1 cellular context compared by ENCODE assay signal in the genomic region with DNA sequence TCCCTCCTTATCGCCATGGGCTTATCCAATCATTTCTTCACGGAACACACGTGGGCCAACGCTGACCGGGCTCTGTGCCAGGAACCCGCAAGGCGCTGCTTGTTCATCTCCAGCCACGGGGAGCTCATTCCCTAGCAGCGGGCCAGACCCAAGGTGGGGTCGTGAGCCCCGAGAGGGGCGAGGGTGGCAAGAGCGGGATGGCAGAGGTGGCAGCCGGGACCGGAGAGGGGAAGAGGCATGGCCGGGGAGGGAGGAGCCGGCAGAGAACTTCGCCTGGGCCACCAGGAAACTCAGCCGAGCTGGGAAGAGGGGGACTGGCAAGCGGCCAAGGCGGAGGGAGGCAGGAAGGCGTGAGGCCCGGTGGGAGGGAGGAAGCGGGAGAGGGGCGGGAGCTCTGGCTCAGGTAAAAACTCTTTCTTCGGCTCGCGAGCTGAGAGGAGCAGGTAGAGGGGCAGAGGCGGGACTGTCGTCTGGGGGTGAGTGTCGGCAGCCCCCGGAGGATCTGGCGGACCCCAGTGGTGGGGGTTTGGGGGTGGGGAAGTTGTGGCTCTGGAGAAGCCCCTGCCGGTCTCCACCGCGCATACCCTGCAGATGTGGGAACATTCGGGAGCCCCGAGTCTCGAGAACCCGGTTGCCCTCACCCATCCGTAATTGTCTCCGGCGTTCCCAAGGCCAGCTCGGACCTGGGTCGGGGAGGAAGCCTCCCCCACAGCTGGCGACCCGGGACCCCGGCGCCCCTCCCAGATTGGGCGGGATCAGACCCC.
TF ChIP-seq lines count a peak whose summit lies in the region.

A gene with protein sequence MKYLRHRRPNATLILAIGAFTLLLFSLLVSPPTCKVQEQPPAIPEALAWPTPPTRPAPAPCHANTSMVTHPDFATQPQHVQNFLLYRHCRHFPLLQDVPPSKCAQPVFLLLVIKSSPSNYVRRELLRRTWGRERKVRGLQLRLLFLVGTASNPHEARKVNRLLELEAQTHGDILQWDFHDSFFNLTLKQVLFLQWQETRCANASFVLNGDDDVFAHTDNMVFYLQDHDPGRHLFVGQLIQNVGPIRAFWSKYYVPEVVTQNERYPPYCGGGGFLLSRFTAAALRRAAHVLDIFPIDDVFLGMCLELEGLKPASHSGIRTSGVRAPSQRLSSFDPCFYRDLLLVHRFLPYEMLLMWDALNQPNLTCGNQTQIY (plus strand): TSS at position 408 of the 764 bp plus-strand sequence. CDS start 12,670 bp downstream, outside the sequence.

TF ChIP-seq in K562, 482 proteins besides CTCF, POLR2A, EP300 and RAD21 (continued from another document and continues in another):
- 0 out of 2 replicates have a peak, but pooled peaks have one; percentile 67 for TF ChIP-seq ELF4 (CRISPR knock-in tag; IDR thresholded peaks at IDR 0.05)
- TF ChIP-seq, protein P1, sequence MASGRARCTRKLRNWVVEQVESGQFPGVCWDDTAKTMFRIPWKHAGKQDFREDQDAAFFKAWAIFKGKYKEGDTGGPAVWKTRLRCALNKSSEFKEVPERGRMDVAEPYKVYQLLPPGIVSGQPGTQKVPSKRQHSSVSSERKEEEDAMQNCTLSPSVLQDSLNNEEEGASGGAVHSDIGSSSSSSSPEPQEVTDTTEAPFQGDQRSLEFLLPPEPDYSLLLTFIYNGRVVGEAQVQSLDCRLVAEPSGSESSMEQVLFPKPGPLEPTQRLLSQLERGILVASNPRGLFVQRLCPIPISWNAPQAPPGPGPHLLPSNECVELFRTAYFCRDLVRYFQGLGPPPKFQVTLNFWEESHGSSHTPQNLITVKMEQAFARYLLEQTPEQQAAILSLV (tag; IDR thresholded peaks at IDR 0.05), result no peak
- TF ChIP-seq BRCA1 (IDR thresholded peaks at IDR 0.05), result no peak
- TF ChIP-seq BRCA1 (CRISPR knock-in tag; IDR thresholded peaks at IDR 0.05), result no peak
- no peak for TF ChIP-seq ZNF232 (CRISPR knock-in tag; IDR thresholded peaks at IDR 0.05)
- TF ChIP-seq, protein P2, sequence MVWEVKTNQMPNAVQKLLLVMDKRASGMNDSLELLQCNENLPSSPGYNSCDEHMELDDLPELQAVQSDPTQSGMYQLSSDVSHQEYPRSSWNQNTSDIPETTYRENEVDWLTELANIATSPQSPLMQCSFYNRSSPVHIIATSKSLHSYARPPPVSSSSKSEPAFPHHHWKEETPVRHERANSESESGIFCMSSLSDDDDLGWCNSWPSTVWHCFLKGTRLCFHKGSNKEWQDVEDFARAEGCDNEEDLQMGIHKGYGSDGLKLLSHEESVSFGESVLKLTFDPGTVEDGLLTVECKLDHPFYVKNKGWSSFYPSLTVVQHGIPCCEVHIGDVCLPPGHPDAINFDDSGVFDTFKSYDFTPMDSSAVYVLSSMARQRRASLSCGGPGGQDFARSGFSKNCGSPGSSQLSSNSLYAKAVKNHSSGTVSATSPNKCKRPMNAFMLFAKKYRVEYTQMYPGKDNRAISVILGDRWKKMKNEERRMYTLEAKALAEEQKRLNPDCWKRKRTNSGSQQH (CRISPR knock-in tag; IDR thresholded peaks at IDR 0.05), result no peak
- TF ChIP-seq NUFIP1 (IDR thresholded peaks at IDR 0.05; ENCODE audit: partially characterized antibody), result no peak
- TF ChIP-seq, protein P3, sequence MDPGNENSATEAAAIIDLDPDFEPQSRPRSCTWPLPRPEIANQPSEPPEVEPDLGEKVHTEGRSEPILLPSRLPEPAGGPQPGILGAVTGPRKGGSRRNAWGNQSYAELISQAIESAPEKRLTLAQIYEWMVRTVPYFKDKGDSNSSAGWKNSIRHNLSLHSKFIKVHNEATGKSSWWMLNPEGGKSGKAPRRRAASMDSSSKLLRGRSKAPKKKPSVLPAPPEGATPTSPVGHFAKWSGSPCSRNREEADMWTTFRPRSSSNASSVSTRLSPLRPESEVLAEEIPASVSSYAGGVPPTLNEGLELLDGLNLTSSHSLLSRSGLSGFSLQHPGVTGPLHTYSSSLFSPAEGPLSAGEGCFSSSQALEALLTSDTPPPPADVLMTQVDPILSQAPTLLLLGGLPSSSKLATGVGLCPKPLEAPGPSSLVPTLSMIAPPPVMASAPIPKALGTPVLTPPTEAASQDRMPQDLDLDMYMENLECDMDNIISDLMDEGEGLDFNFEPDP (CRISPR knock-in tag; IDR thresholded peaks at IDR 0.05), result no peak
- no peak for TF ChIP-seq KAT2B (IDR thresholded peaks at IDR 0.05; ENCODE audit: low read depth, low read length)
- no peak for TF ChIP-seq TEAD4 (IDR thresholded peaks at IDR 0.05; ENCODE audit: low read length)
- no peak for TF ChIP-seq TEAD4 (CRISPR knock-in tag; IDR thresholded peaks at IDR 0.05; ENCODE audit: borderline replicate concordance)
- TF ChIP-seq KHSRP (IDR thresholded peaks at IDR 0.05), result no peak
- TF ChIP-seq, protein P4, sequence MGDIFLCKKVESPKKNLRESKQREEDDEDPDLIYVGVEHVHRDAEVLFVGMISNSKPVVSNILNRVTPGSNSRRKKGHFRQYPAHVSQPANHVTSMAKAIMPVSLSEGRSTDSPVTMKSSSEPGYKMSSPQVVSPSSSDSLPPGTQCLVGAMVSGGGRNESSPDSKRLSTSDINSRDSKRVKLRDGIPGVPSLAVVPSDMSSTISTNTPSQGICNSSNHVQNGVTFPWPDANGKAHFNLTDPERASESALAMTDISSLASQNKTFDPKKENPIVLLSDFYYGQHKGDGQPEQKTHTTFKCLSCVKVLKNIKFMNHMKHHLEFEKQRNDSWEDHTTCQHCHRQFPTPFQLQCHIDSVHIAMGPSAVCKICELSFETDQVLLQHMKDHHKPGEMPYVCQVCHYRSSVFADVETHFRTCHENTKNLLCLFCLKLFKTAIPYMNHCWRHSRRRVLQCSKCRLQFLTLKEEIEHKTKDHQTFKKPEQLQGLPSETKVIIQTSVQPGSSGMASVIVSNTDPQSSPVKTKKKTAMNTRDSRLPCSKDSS (IDR thresholded peaks at IDR 0.05; ENCODE audit: low read depth, partially characterized antibody), result no peak
- no peak for TF ChIP-seq EHMT2 (IDR thresholded peaks at IDR 0.05)
- TF ChIP-seq ZNF583 (CRISPR knock-in tag; IDR thresholded peaks at IDR 0.05), result no peak
- TF ChIP-seq L3MBTL2 (IDR thresholded peaks at IDR 0.05), result peak; percentile 79; the same call in 1 of the 2 replicates
- no peak for TF ChIP-seq KLF13 (tag; IDR thresholded peaks at IDR 0.05; ENCODE audit: borderline replicate concordance, low read depth)
- TF ChIP-seq GATA2 (CRISPR knock-in tag; IDR thresholded peaks at IDR 0.05), result no peak; the same call in 1 of the 2 replicates
- no peak for TF ChIP-seq PRPF4 (IDR thresholded peaks at IDR 0.05; ENCODE audit: insufficient read depth, low read depth, low read length, poor library complexity, severe bottlenecking)
- no peak for TF ChIP-seq MXI1 (IDR thresholded peaks at IDR 0.05; ENCODE audit: low read depth, low read length)
- TF ChIP-seq, protein P5, sequence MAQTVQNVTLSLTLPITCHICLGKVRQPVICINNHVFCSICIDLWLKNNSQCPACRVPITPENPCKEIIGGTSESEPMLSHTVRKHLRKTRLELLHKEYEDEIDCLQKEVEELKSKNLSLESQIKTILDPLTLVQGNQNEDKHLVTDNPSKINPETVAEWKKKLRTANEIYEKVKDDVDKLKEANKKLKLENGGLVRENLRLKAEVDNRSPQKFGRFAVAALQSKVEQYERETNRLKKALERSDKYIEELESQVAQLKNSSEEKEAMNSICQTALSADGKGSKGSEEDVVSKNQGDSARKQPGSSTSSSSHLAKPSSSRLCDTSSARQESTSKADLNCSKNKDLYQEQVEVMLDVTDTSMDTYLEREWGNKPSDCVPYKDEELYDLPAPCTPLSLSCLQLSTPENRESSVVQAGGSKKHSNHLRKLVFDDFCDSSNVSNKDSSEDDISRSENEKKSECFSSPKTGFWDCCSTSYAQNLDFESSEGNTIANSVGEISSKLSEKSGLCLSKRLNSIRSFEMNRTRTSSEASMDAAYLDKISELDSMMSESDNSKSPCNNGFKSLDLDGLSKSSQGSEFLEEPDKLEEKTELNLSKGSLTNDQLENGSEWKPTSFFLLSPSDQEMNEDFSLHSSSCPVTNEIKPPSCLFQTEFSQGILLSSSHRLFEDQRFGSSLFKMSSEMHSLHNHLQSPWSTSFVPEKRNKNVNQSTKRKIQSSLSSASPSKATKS (CRISPR knock-in tag; IDR thresholded peaks at IDR 0.05), result no peak
- TF ChIP-seq, protein P6, sequence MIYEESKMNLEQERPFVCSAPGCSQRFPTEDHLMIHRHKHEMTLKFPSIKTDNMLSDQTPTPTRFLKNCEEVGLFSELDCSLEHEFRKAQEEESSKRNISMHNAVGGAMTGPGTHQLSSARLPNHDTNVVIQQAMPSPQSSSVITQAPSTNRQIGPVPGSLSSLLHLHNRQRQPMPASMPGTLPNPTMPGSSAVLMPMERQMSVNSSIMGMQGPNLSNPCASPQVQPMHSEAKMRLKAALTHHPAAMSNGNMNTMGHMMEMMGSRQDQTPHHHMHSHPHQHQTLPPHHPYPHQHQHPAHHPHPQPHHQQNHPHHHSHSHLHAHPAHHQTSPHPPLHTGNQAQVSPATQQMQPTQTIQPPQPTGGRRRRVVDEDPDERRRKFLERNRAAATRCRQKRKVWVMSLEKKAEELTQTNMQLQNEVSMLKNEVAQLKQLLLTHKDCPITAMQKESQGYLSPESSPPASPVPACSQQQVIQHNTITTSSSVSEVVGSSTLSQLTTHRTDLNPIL (CRISPR knock-in tag; IDR thresholded peaks at IDR 0.05), result no peak
- no peak for TF ChIP-seq ZNF584 (CRISPR knock-in tag; IDR thresholded peaks at IDR 0.05; ENCODE audit: low read depth)
- no peak for TF ChIP-seq CBX5 (IDR thresholded peaks at IDR 0.05; ENCODE audit: borderline replicate concordance, low read depth)
- TF ChIP-seq, protein P7, sequence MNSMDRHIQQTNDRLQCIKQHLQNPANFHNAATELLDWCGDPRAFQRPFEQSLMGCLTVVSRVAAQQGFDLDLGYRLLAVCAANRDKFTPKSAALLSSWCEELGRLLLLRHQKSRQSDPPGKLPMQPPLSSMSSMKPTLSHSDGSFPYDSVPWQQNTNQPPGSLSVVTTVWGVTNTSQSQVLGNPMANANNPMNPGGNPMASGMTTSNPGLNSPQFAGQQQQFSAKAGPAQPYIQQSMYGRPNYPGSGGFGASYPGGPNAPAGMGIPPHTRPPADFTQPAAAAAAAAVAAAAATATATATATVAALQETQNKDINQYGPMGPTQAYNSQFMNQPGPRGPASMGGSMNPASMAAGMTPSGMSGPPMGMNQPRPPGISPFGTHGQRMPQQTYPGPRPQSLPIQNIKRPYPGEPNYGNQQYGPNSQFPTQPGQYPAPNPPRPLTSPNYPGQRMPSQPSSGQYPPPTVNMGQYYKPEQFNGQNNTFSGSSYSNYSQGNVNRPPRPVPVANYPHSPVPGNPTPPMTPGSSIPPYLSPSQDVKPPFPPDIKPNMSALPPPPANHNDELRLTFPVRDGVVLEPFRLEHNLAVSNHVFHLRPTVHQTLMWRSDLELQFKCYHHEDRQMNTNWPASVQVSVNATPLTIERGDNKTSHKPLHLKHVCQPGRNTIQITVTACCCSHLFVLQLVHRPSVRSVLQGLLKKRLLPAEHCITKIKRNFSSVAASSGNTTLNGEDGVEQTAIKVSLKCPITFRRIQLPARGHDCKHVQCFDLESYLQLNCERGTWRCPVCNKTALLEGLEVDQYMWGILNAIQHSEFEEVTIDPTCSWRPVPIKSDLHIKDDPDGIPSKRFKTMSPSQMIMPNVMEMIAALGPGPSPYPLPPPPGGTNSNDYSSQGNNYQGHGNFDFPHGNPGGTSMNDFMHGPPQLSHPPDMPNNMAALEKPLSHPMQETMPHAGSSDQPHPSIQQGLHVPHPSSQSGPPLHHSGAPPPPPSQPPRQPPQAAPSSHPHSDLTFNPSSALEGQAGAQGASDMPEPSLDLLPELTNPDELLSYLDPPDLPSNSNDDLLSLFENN (IDR thresholded peaks at IDR 0.05; ENCODE audit: low read depth in 2 of 2, low read length in 2 of 2), result no peak
- peak; percentile 95 for TF ChIP-seq CBX1 (IDR thresholded peaks at IDR 0.05; ENCODE audit: low read depth)
- TF ChIP-seq ZNF133 (CRISPR knock-in tag; IDR thresholded peaks at IDR 0.05), result no peak
- no peak for TF ChIP-seq WHSC1 (IDR thresholded peaks at IDR 0.05; ENCODE audit: low read length)
- TF ChIP-seq, protein P8, sequence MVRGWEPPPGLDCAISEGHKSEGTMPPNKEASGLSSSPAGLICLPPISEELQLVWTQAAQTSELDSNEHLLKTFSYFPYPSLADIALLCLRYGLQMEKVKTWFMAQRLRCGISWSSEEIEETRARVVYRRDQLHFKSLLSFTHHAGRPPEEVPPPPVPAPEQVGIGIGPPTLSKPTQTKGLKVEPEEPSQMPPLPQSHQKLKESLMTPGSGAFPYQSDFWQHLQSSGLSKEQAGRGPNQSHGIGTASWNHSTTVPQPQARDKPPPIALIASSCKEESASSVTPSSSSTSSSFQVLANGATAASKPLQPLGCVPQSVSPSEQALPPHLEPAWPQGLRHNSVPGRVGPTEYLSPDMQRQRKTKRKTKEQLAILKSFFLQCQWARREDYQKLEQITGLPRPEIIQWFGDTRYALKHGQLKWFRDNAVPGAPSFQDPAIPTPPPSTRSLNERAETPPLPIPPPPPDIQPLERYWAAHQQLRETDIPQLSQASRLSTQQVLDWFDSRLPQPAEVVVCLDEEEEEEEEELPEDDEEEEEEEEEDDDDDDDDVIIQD (CRISPR knock-in tag; IDR thresholded peaks at IDR 0.05), result no peak
- TF ChIP-seq, protein P9, sequence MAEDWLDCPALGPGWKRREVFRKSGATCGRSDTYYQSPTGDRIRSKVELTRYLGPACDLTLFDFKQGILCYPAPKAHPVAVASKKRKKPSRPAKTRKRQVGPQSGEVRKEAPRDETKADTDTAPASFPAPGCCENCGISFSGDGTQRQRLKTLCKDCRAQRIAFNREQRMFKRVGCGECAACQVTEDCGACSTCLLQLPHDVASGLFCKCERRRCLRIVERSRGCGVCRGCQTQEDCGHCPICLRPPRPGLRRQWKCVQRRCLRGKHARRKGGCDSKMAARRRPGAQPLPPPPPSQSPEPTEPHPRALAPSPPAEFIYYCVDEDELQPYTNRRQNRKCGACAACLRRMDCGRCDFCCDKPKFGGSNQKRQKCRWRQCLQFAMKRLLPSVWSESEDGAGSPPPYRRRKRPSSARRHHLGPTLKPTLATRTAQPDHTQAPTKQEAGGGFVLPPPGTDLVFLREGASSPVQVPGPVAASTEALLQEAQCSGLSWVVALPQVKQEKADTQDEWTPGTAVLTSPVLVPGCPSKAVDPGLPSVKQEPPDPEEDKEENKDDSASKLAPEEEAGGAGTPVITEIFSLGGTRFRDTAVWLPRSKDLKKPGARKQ (CRISPR knock-in tag; IDR thresholded peaks at IDR 0.05), result no peak
- no peak for TF ChIP-seq CAMTA2 (CRISPR knock-in tag; conservative IDR thresholded peaks at IDR 0.05)
- TF ChIP-seq SMARCA5 (IDR thresholded peaks at IDR 0.05), result peak; percentile 87; the same call in 1 of the 2 replicates
- TF ChIP-seq STAT5A (IDR thresholded peaks at IDR 0.05; ENCODE audit: borderline replicate concordance, low read length), result no peak
- TF ChIP-seq, protein P10, sequence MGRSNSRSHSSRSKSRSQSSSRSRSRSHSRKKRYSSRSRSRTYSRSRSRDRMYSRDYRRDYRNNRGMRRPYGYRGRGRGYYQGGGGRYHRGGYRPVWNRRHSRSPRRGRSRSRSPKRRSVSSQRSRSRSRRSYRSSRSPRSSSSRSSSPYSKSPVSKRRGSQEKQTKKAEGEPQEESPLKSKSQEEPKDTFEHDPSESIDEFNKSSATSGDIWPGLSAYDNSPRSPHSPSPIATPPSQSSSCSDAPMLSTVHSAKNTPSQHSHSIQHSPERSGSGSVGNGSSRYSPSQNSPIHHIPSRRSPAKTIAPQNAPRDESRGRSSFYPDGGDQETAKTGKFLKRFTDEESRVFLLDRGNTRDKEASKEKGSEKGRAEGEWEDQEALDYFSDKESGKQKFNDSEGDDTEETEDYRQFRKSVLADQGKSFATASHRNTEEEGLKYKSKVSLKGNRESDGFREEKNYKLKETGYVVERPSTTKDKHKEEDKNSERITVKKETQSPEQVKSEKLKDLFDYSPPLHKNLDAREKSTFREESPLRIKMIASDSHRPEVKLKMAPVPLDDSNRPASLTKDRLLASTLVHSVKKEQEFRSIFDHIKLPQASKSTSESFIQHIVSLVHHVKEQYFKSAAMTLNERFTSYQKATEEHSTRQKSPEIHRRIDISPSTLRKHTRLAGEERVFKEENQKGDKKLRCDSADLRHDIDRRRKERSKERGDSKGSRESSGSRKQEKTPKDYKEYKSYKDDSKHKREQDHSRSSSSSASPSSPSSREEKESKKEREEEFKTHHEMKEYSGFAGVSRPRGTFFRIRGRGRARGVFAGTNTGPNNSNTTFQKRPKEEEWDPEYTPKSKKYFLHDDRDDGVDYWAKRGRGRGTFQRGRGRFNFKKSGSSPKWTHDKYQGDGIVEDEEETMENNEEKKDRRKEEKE (IDR thresholded peaks at IDR 0.05; ENCODE audit: borderline replicate concordance in 1 of 2, control insufficient read depth in 1 of 2, low read depth in 2 of 2, low read length in 1 of 2), result no peak
